In the genomic region with DNA sequence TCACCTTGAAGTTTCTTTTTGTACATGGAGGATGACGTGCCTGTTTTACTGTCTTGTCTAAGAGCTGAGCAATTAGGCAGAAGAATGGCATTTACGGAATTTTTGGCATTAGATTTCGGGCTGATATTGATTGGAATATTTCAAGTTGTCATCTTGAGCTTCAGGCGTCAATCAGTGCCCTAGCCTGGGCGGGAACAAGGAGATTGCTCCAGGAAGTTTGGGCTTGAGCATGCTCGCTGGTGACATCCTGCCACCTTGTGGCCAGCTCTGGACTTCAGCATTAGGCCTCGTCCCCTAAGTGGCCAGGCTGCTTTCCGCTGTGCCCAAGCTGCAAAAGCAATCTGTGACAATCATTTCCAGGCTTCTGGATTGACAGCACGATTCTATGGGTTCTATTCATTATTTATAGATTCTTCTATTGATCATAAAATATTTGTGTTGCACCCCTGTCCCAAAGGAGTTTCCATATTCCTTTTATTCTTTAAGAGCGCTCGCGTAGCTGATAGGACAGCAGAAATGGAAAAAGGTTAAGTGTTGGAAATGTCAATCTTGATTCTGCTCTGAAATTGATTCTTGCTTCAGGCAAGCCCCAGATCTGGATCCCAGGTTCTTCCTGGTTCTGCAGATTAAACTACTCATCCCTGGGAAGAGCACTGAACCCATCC, we compare ENCODE assay signal across 8 cellular contexts.
A peak's percentile ranks its signal among the peaks of the same experiment; 100 is the strongest.
DNase-seq lines count a peak whose midpoint lies in the region; ATAC-seq, FAIRE-seq and TF ChIP-seq lines count a peak whose summit lies in the region.

No MANE protein-coding gene starts in this region.

- BruUV-seq in A673 (replicated peaks; lab: Mats Ljungman, UMichigan), result no TSS peak

- H2AFZ ChIP-seq in H1 (ENCODE audit: low read length), result no peak overlapping the region

- H3K56ac ChIP-seq in H1 (replicated peaks; ENCODE audit: insufficient read length, low read depth, low read length), result no peak overlapping the region

- H4K91ac ChIP-seq in H1 (replicated peaks; ENCODE audit: insufficient read length, low read length), result no peak overlapping the region

- CTCF ChIA-PET in A673 (lab: Charles Lee) (interaction anchor here (0.6 to 0.9 kb wide), 2 partner anchors 322 to 324 kb away, joined by 3 to 4 read pairs; no protein-coding TSS in a partner anchor), H1 (lab: Charles Lee; ENCODE audit: partially characterized antibody) (interaction anchor here (0.6 to 2.3 kb wide), 41 partner anchors 10 to 350 kb away, joined by 3 to 17 read pairs (median 4); partner anchors contain the start of gene KIF27)

- peak; percentile 95 for FAIRE-seq in H1 (lab: Jason Lieb, UNC)

- H3K9me3 Mint-ChIP-seq in memory B cell, result no peaks in the 10 kb centered on the region

- no peak overlapping the region for H2BK20ac ChIP-seq in H1 (ENCODE audit: low read length)

- H3K4me1 ChIP-seq in A673 (ENCODE audit: insufficient read depth, low read length, poor library complexity, severe bottlenecking), result no peaks in the 10 kb centered on the region
- H3K4me1 ChIP-seq in H1 (replicated peaks in 1 of 4; ENCODE audit: control insufficient read depth in 3 of 4, insufficient read depth in 4 of 4, low read length in 3 of 4), result no peaks in the 10 kb centered on the region; a peak in 2 of 7 replicates

- TF ChIP-seq CTCF in A673 (conservative IDR thresholded peaks at IDR 0.05; ENCODE audit: low read depth, low read length) (peak; percentile 87), H1 (IDR thresholded peaks at IDR 0.05; ENCODE audit: control extremely low read depth in 1 of 3, insufficient read depth in 1 of 3, low read depth in 1 of 3, low read length in 3 of 3) (peak; percentile 92 to 96 (median 95))

- H3K9me3 ChIP-seq in A673 (ENCODE audit: low read depth, low read length, poor library complexity, severe bottlenecking) (no peaks in the 10 kb centered on the region), H1 (ENCODE audit: insufficient read depth in 2 of 2, low read depth in 1 of 2, low read length in 1 of 2) (no peaks in the 10 kb centered on the region)

- H3K4me2 ChIP-seq in H1 (ENCODE audit: insufficient read depth in 1 of 2, low read depth in 2 of 2, low read length in 2 of 2), result no peak overlapping the region

- no peak overlapping the region for H3K4me3 ChIP-seq in A673 (ENCODE audit: low read depth, low read length, poor library complexity, severe bottlenecking)
- H3K4me3 ChIP-seq in H1 (ENCODE audit: extremely low read depth in 1 of 4, insufficient read depth in 2 of 4, low read depth in 3 of 4, low read length in 4 of 4), result no peak overlapping the region

- H4K5ac ChIP-seq in H1 (ENCODE audit: insufficient read length, low read depth, low read length), result no peak overlapping the region

- POLR2A ChIA-PET in A673 (lab: Charles Lee; ENCODE audit: low non-redundant PET), result no interaction called here
- POLR2A ChIA-PET in H1 (lab: Charles Lee; ENCODE audit: partially characterized antibody), result interaction anchor here (0.8 to 3.0 kb wide), 4 partner anchors 281 to 296 kb away, joined by 3 to 19 read pairs (median 3); partner anchors contain the start of genes HNRNPK and RMI1

- H3K27ac ChIP-seq in A673 (ENCODE audit: low read depth, low read length, poor library complexity, severe bottlenecking), result no peak overlapping the region
- no peak overlapping the region for H3K27ac ChIP-seq in H1 (ENCODE audit: low read depth, low read length)

- peak overlapping the region; percentile 66 for H3K4me3 Mint-ChIP-seq in memory B cell

- no peak overlapping the region for H3K18ac ChIP-seq in H1 (ENCODE audit: extremely low read depth, low read length)

- TF ChIP-seq EP300 in H1 (IDR thresholded peaks at IDR 0.05; ENCODE audit: borderline replicate concordance in 1 of 2, low read depth in 2 of 2, low read length in 2 of 2), result no peak

- intact Hi-C loops in A673 (cut with micrococcal nuclease; ENCODE audit: unreplicated experiment), result loop anchor here (1.0 to 5.0 kb wide), 2 partner anchors 323 to 639 kb away; partner anchors contain the start of gene IDNK

- no peaks in the 10 kb centered on the region for H3K23me2 ChIP-seq in H1 (ENCODE audit: low read depth, low read length)

- DNase-seq in A673 (ENCODE audit: low spot score), result peak; percentile 82
- DNase-seq in NCI-H510A treated with DMSO at 0.1 percent for 48 hours (lab: John Stamatoyannopoulos, UW), result peak; percentile 79
- DNase-seq in activated CD4-positive, alpha-beta T cell treated with anti-CD3 and anti-CD28 coated beads, Interleukin-2, amount 50 U/mL, for 4 hours, result peak; percentile 31 to 39
- peak; percentile 73 to 83 for DNase-seq in H1 (ENCODE audit: low read depth in 1 of 2, low spot score in 2 of 2)
- DNase-seq in memory B cell (ENCODE audit: low spot score in 2 of 2), result peak; percentile 29 to 38
- DNase-seq in stimulated activated CD8-positive, alpha-beta memory T cell treated with anti-CD3 and anti-CD28 coated beads, Interleukin-15, amount 100 ng/mL, for 1 hour (ENCODE audit: low read depth), result peak; percentile 5

- H3K79me2 ChIP-seq in H1 (ENCODE audit: control insufficient read depth in 1 of 2, insufficient read depth in 2 of 2, low read length in 2 of 2), result no peaks in the 10 kb centered on the region

- WGBS in H1 (ENCODE audit: extremely low coverage in 1 of 2, insufficient coverage in 1 of 2, insufficient read length in 1 of 2, insufficient replicate concordance in 2 of 2, low coverage in 1 of 2, low lambda C conversion rate in 2 of 2, missing lambda C conversion rate in 1 of 2), 2 experiments, result 40% methylated on average over 12 of the region's 12 CpGs; no CpG with 5 or more reads in 1 of the 2 experiments

- no peak overlapping the region for H3K27ac Mint-ChIP-seq in memory B cell

- H3K36me3 Mint-ChIP-seq in memory B cell, result no peaks in the 10 kb centered on the region

- H3K4ac ChIP-seq in H1 (replicated peaks; ENCODE audit: insufficient read length, low read depth, low read length), result no peak overlapping the region

- H3K79me1 ChIP-seq in H1 (ENCODE audit: low read depth, low read length), result no peaks in the 10 kb centered on the region

- TF ChIP-seq POLR2A in GM18505 (IDR thresholded peaks at IDR 0.05; ENCODE audit: borderline replicate concordance, extremely low read depth, insufficient read depth, insufficient read length) (no peak), H1 (IDR thresholded peaks at IDR 0.05; ENCODE audit: control extremely low read depth in 1 of 2, low read depth in 2 of 2, low read length in 2 of 2) (no peak)

- H2BK15ac ChIP-seq in H1 (ENCODE audit: low read length), result no peak overlapping the region

- H4K20me1 ChIP-seq in H1 (replicated peaks in 1 of 2; ENCODE audit: control insufficient read depth in 1 of 2, insufficient read depth in 2 of 2, low read length in 2 of 2), result no peaks in the 10 kb centered on the region

- H3K23ac ChIP-seq in H1 (ENCODE audit: insufficient read length), result no peak overlapping the region

- H2BK5ac ChIP-seq in H1 (ENCODE audit: low read depth, low read length), result no peak overlapping the region

- H3K27me3 ChIP-seq in A673 (replicated peaks; ENCODE audit: insufficient read depth, low read depth, low read length, poor library complexity) (no peaks in the 10 kb centered on the region), H1 (replicated peaks in 1 of 4; ENCODE audit: control insufficient read depth in 3 of 4, extremely low read depth in 1 of 4, insufficient read depth in 3 of 4, low read length in 3 of 4) (no peaks in the 10 kb centered on the region)

- H3K9ac ChIP-seq in H1 (replicated peaks in 1 of 4; ENCODE audit: extremely low read depth in 1 of 4, low read depth in 3 of 4, low read length in 3 of 4), result no peak overlapping the region

- H2AK5ac ChIP-seq in H1 (ENCODE audit: low read depth, low read length), result no peak overlapping the region

- peaks cover 6% of the 10 kb centered on the region for H3K4me1 Mint-ChIP-seq in memory B cell

- no peak overlapping the region for H2BK120ac ChIP-seq in H1 (replicated peaks; ENCODE audit: low read depth, low read length)

- peak; percentile 59 for ATAC-seq in GM18505 (IDR thresholded peaks at IDR 0.05; ENCODE audit: unreplicated experiment)
- ATAC-seq in HG03457 (IDR thresholded peaks at IDR 0.05; ENCODE audit: unreplicated experiment), result peak; percentile 62
- ATAC-seq in memory B cell (ENCODE audit: low read depth), result peak; percentile 66

- H3K14ac ChIP-seq in H1 (ENCODE audit: insufficient read length), result no peak overlapping the region

- no peak overlapping the region for H4K8ac ChIP-seq in H1 (ENCODE audit: extremely low read depth, insufficient read depth, low read length)

- H3K27me3 Mint-ChIP-seq in memory B cell, result no peaks in the 10 kb centered on the region

- H2BK12ac ChIP-seq in H1 (ENCODE audit: low read depth, low read length), result no peak overlapping the region

- no peaks in the 10 kb centered on the region for H3K36me3 ChIP-seq in A673 (ENCODE audit: insufficient read depth, low read length, poor library complexity, severe bottlenecking)
- no peaks in the 10 kb centered on the region for H3K36me3 ChIP-seq in H1 (ENCODE audit: control insufficient read depth in 2 of 4, insufficient read depth in 4 of 4, low read length in 3 of 4)

- TF ChIP-seq RAD21 in H1 (IDR thresholded peaks at IDR 0.05 in 1 of 2, conservative IDR thresholded peaks at IDR 0.05 in 1 of 2; ENCODE audit: low read depth in 2 of 2, low read length in 2 of 2), result peak; percentile 98

TF ChIP-seq in H1, 55 proteins besides CTCF, POLR2A, EP300 and RAD21 (continues in another document):
- TF ChIP-seq EGR1 (IDR thresholded peaks at IDR 0.05; ENCODE audit: borderline replicate concordance, low read depth, low read length) (no peak), SP1 (IDR thresholded peaks at IDR 0.05; ENCODE audit: low read depth, low read length) (no peak), SUZ12 (IDR thresholded peaks at IDR 0.05; ENCODE audit: low read length) (no peak), HDAC6 (IDR thresholded peaks at IDR 0.05; ENCODE audit: low read depth, low read length) (no peak), PHF8 (conservative IDR thresholded peaks at IDR 0.05; ENCODE audit: low read depth, low read length) (no peak), CHD2 (IDR thresholded peaks at IDR 0.05; ENCODE audit: low read length) (no peak), ZNF274 (IDR thresholded peaks at IDR 0.05; ENCODE audit: borderline replicate concordance, extremely low read depth, low read length) (no peak)
- TF ChIP-seq, protein P1, sequence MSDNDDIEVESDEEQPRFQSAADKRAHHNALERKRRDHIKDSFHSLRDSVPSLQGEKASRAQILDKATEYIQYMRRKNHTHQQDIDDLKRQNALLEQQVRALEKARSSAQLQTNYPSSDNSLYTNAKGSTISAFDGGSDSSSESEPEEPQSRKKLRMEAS (IDR thresholded peaks at IDR 0.05), result peak; percentile 75

Comparison
In these comparisons a context has a peak if more than half of its experiments do, and no peak if none do; other contexts are left out.
1. DNase-seq: peak in every context shown above with its lines; median percentile 82 in A673; 79 in NCI-H510A treated with DMSO at 0.1 percent for 48 hours; 78 in H1; 35 in activated CD4-positive, alpha-beta T cell treated with anti-CD3 and anti-CD28 coated beads, Interleukin-2, amount 50 U/mL, for 4 hours; 34 in memory B cell; 5 in stimulated activated CD8-positive, alpha-beta memory T cell treated with anti-CD3 and anti-CD28 coated beads, Interleukin-15, amount 100 ng/mL, for 1 hour.